8 cellular contexts compared by ENCODE assay signal in the genomic region with DNA sequence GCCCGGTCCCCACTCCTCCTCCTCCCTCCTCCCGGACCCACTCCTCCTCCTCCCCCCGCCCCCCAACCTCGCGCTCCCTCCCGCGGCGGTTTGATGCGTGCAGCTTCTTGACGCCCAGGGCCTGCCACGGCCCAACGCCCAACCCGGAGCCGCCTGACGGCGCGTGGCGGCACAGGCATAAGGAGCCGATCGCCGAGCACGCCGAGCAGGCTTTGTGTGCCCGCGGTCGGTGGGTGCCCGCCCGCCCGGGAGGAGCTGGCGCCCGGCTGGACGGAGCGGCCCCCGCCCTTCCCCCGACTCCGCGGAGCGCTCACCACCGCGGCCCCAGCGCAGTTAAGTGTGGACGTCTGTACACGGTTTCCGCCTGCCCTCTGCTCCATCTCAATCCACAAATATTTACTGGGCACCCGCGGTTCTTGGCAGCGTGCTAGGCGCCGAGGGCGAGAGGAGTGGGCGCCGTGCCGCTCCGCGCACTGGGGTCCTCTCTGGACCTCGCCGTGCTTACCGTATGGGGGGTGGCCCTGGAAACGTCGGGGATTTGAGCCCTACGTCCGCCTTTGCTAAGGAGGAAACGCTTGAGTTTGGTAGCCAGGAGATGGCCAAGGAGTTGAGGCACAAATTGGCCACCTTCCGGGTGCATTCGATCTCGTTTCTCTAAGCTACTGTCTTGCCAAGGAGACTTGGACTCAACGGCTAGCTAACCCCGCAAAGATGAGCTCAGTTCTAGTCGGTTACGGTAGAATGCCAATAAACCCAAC. TPM values are rescaled to one million over a fixed set of nuclear protein-coding genes. Genes with fewer than 3 reads are reported as not detected.
DNase-seq lines count a peak whose midpoint lies in the region; ATAC-seq, FAIRE-seq and TF ChIP-seq lines count a peak whose summit lies in the region.

No MANE protein-coding gene starts in this region.

- H3K27ac ChIP-seq in kidney (ENCODE audit: low read depth in 2 of 2, low read length in 2 of 2) = peak overlapping the region; percentile 90 to 92

- no peak for FAIRE-seq in kidney (lab: Jason Lieb, UNC)

- no peaks in the 10 kb centered on the region for H3K36me3 ChIP-seq in kidney (ENCODE audit: control insufficient read depth in 1 of 2, insufficient read depth in 2 of 2, low read length in 2 of 2)

- peak overlapping the region; percentile 76 to 97 for H3K4me3 ChIP-seq in kidney (ENCODE audit: low read length in 2 of 2)

- no peaks in the 10 kb centered on the region for H3K9me3 ChIP-seq in kidney (ENCODE audit: control insufficient read depth in 1 of 2, low read length in 2 of 2)

- intact Hi-C loops in kidney (cut with DNase I) = no loop called here

- DNase-seq in AG08396 (ENCODE audit: low spot score) (peak; percentile 94), NCI-H446 treated with DMSO at 0.1 percent for 48 hours (lab: John Stamatoyannopoulos, UW) (peak; percentile 92), cerebellar nuclear complex (lab: John Stamatoyannopoulos, UW) (peak; percentile 75 to 82), kidney (peak; percentile 99)
- peak; percentile 96 for DNase-seq in activated CD4-positive, alpha-beta T cell treated with anti-CD3 and anti-CD28 coated beads for 1 hour
- peak; percentile 95 to 97 (median 97) for DNase-seq in stimulated activated CD4-positive, alpha-beta T cell treated with anti-CD3 and anti-CD28 coated beads, Interleukin-12 subunit alpha, Interleukin-12 subunit beta, amount 100 ng/mL, for 48 hours (ENCODE audit: low read depth in 2 of 3, low spot score in 1 of 3)

- peak; percentile 53 for ATAC-seq in GM19023 (IDR thresholded peaks at IDR 0.05; ENCODE audit: unreplicated experiment)
- ATAC-seq in HG03378 (IDR thresholded peaks at IDR 0.05; ENCODE audit: unreplicated experiment) = peak; percentile 41

- peaks cover 31 to 34% of the 10 kb centered on the region in 2 donors for H3K4me1 ChIP-seq in kidney (ENCODE audit: control insufficient read depth in 1 of 2, insufficient read depth in 1 of 2, low read depth in 1 of 2, low read length in 2 of 2)

- peak; percentile 19 for TF ChIP-seq CTCF in kidney (IDR thresholded peaks at IDR 0.05; ENCODE audit: borderline replicate concordance, extremely low read depth, insufficient read depth)

- peak overlapping the region; percentile 82 to 93 for H3K9ac ChIP-seq in kidney (ENCODE audit: low read length in 2 of 2)

RNA-seq across cellular contexts. Expression of a gene that starts 0.4 kb away (rescaled TPM):
- total RNA-seq in kidney = 198 TPM
- 206 TPM for polyA plus RNA-seq in kidney (ENCODE audit: insufficient read depth, low read depth, low replicate concordance)

RNA-seq across cellular contexts. Expression of a gene that starts 11.0 kb away (rescaled TPM):
- total RNA-seq in kidney = 71.9 TPM
- polyA plus RNA-seq in kidney (ENCODE audit: insufficient read depth, low read depth, low replicate concordance) = 174 TPM

RNA-seq across cellular contexts. Expression of a gene that starts 15.4 kb away (rescaled TPM):
- 52.8 TPM for total RNA-seq in kidney
- polyA plus RNA-seq in kidney (ENCODE audit: insufficient read depth, low read depth, low replicate concordance) = 50.5 TPM

RNA-seq across cellular contexts. Expression of a gene that starts 23.3 kb away (rescaled TPM):
- 23.3 TPM for total RNA-seq in kidney
- polyA plus RNA-seq in kidney (ENCODE audit: insufficient read depth, low read depth, low replicate concordance) = 13.3 TPM

RNA-seq across cellular contexts. Expression of a gene that starts 23.6 kb away (rescaled TPM):
- total RNA-seq in kidney = 35.2 TPM
- 29.4 TPM for polyA plus RNA-seq in kidney (ENCODE audit: insufficient read depth, low read depth, low replicate concordance)

Comparison
In these comparisons a context has a peak if more than half of its experiments do, and no peak if none do; other contexts are left out.
1. Peak in every context shown above with its lines: DNase-seq, ATAC-seq, H3K4me3 ChIP-seq and H3K27ac ChIP-seq.